In the genomic region with DNA sequence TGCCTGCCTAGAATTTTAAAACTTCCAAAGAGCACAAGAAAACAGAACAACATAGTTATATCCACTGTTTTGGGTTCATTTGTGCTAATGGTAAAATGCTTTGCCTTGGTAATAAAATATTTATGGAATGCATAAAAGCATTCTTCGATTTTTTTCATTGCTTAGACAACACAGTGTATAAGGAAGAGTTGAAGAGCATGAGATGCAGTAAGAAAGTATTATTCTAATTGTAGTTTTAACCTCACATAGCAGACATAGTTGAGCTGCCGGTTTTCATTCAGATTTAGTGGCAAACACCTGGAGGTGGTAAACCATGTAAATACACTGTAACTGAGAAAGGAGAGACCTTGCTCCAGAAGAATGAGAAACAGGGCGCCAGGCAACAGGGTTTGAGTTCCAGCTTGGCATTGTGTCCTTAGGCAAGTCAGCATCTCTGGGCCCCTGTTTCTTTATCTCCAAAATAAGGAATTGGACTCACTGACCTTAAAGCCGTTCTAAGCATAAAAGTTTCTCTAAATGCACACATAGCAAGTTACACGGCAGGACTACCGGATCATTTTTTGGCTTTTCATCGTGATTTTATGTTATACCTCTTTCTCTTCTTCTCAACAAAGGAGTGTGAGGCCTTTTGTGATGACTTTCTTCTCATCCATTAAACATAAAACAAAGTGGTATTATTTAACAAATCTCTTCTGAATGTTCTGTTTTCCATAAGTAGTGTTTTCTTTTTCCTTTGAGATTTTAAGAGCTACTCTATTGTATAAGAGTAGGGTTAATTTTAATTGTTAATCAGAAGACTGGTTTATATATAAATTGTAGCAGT, we compare ENCODE assay signal across 9 cellular contexts. TPM values are rescaled to one million over a fixed set of nuclear protein-coding genes. Genes with fewer than 3 reads are reported as not detected.
DNase-seq lines count a peak whose midpoint lies in the region; ATAC-seq, FAIRE-seq and TF ChIP-seq lines count a peak whose summit lies in the region.
"Had no signal": no experiment of that assay in that cellular context is flagged by ENCODE, and none has a peak within 500 bp of the region (broad histone marks: within the 10 kb centered on the region; RNA-seq: fewer than 3 reads in every experiment).

No MANE protein-coding gene starts in this region.

- H4K8ac ChIP-seq in IMR-90 (ENCODE audit: low read depth in 2 of 2, low read length in 2 of 2) = peak overlapping the region in 1 of 2 experiments; percentile 41; a peak in 1 of 4 replicates

- H2BK15ac ChIP-seq in IMR-90 (ENCODE audit: low read depth, low read length) = no peak overlapping the region

- peak overlapping the region; percentile 21 for H2BK120ac ChIP-seq in IMR-90 (ENCODE audit: low read depth, low read length)

- H3K9me3 ChIP-seq in CD4-positive, alpha-beta T cell (ENCODE audit: control insufficient read depth, low read length) = no peaks in the 10 kb centered on the region
- no peaks in the 10 kb centered on the region for H3K9me3 ChIP-seq in IMR-90 (ENCODE audit: control insufficient read depth, insufficient read depth, low read length)
- no peaks in the 10 kb centered on the region for H3K9me3 ChIP-seq in ectodermal cell (ENCODE audit: control insufficient read depth, low read length)

- dilution Hi-C loops in IMR-90 (cut with HindIII; ENCODE audit: low sequenced_read_pairs, unreplicated experiment) = loop anchor here (25.0 kb wide), 1 partner anchor 162 kb away; no protein-coding TSS in a partner anchor

- TF ChIP-seq POLR2A in IMR-90 (IDR thresholded peaks at IDR 0.05; ENCODE audit: low read depth, low read length) (no peak), GM12892 (IDR thresholded peaks at IDR 0.05; ENCODE audit: low read depth, low read length) (no peak)

- no peak overlapping the region for H3K4me3 ChIP-seq in IMR-90 (ENCODE audit: insufficient read depth, low read depth, low read length)
- H3K4me3 ChIP-seq in ectodermal cell (ENCODE audit: insufficient read depth, low read depth, low read length) = no peak overlapping the region

- peak overlapping the region; percentile 71 for H3K4me2 ChIP-seq in IMR-90 (ENCODE audit: low read depth, low read length)

- H3K4me3 Mint-ChIP-seq in CD4-positive, alpha-beta T cell = no peak overlapping the region
- H3K4me3 Mint-ChIP-seq in naive thymus-derived CD8-positive, alpha-beta T cell = peak overlapping the region in 6 of 10 donors; percentile 3 to 45 (median 21)

- peak overlapping the region; percentile 2; the same call in 1 of the 2 replicates for H2BK20ac ChIP-seq in IMR-90 (ENCODE audit: low read depth, low read length)

- H3K56ac ChIP-seq in IMR-90 (ENCODE audit: extremely low read depth, insufficient read depth, low read length) = no peak overlapping the region

- BruUV-seq in IMR-90 (replicated peaks; lab: Mats Ljungman, UMichigan) = no TSS peak

- no peak overlapping the region for H2AFZ ChIP-seq in IMR-90 (replicated peaks; ENCODE audit: low read length, poor library complexity)

- TF ChIP-seq CTCF in CD4-positive, alpha-beta T cell (IDR thresholded peaks at IDR 0.05) = no peak
- TF ChIP-seq CTCF in IMR-90 (conservative IDR thresholded peaks at IDR 0.05; ENCODE audit: low read depth, low read length) = no peak

- H2AK5ac ChIP-seq in IMR-90 (ENCODE audit: low read depth, low read length) = no peak overlapping the region

- intact Hi-C loops in CD4-positive, alpha-beta T cell (cut with DNase I, micrococcal nuclease) = loop anchor here in 1 of 2 experiments (10.0 kb wide), 2 partner anchors 165 to 1585 kb away; a partner anchor contains a TSS
- intact Hi-C loops in IMR-90 (cut with micrococcal nuclease) = no loop called here

- no CpG with 5 or more reads among the region's 7 CpGs for WGBS in IMR-90 (ENCODE audit: extremely low coverage in 2 of 2, insufficient read length in 1 of 2), 2 experiments
- WGBS in ectodermal cell, 2 experiments = 1 to 5% methylated on average over 7 of the region's 7 CpGs

- FAIRE-seq in GM12892 (lab: Jason Lieb, UNC) = no peak

- peak overlapping the region; percentile 14; the same call in 1 of the 2 replicates for H3K14ac ChIP-seq in IMR-90 (replicated peaks; ENCODE audit: low read depth, low read length)

- peak overlapping the region; percentile 86 for H3K23ac ChIP-seq in IMR-90 (ENCODE audit: low read depth, low read length)

- no peak for ATAC-seq in CD4-positive, alpha-beta T cell (ENCODE audit: poor library complexity)
- ATAC-seq in IMR-90 (ENCODE audit: low read depth) = peak; percentile 81
- ATAC-seq in naive thymus-derived CD8-positive, alpha-beta T cell = no peak

- DNase-seq in CD4-positive, alpha-beta T cell = no peak
- no peak for DNase-seq in IMR-90
- DNase-seq in naive thymus-derived CD8-positive, alpha-beta T cell = no peak
- DNase-seq in GM12892 (ENCODE audit: insufficient read length) = no peak
- no peak for DNase-seq in foreskin melanocyte
- DNase-seq in NOMO-1 treated with dmso at 0.1 percent for 144 hours (lab: John Stamatoyannopoulos, UW; ENCODE audit: unreplicated experiment) = no peak
- no peak for DNase-seq in HEK293T (ENCODE audit: extremely low spot score)
- DNase-seq: NCI-H446 treated with DMSO at 0.1 percent for 48 hours had no signal

- H4K20me1 ChIP-seq in IMR-90 (ENCODE audit: insufficient read depth, low read length) = peaks cover 36% of the 10 kb centered on the region; the same call in 1 of the 2 replicates

- peak overlapping the region; percentile 46 for H2BK5ac ChIP-seq in IMR-90 (ENCODE audit: low read depth, low read length, poor library complexity, severe bottlenecking)

- H3K27me3 Mint-ChIP-seq in CD4-positive, alpha-beta T cell = no peaks in the 10 kb centered on the region
- H3K27me3 Mint-ChIP-seq in naive thymus-derived CD8-positive, alpha-beta T cell = no peaks in the 10 kb centered on the region

- peaks cover 16 to 59% of the 10 kb centered on the region in 2 experiments for H3K79me1 ChIP-seq in IMR-90 (ENCODE audit: low read depth in 1 of 2, low read length in 2 of 2)

- H3K9ac ChIP-seq in IMR-90 (ENCODE audit: low read depth, low read length) = peak overlapping the region; percentile 29

- no peak for TF ChIP-seq RAD21 in IMR-90 (IDR thresholded peaks at IDR 0.05; ENCODE audit: low read length)

- no peaks in the 10 kb centered on the region; the same call in 1 of the 2 replicates for H3K9me1 ChIP-seq in IMR-90 (ENCODE audit: insufficient read depth, low read length)

- peaks cover 20% of the 10 kb centered on the region for H3K36me3 Mint-ChIP-seq in CD4-positive, alpha-beta T cell (ENCODE audit: low read depth)
- H3K36me3 Mint-ChIP-seq in naive thymus-derived CD8-positive, alpha-beta T cell = peaks cover 0 to 23% (median 21%) of the 10 kb centered on the region in 3 donors

- no peaks in the 10 kb centered on the region for H3K9me3 Mint-ChIP-seq in CD4-positive, alpha-beta T cell
- H3K9me3 Mint-ChIP-seq in naive thymus-derived CD8-positive, alpha-beta T cell = peaks cover 0 to 9% (median 0%) of the 10 kb centered on the region in 9 donors

- H3K18ac ChIP-seq in IMR-90 (ENCODE audit: low read depth, low read length) = peak overlapping the region; percentile 7; the same call in 1 of the 2 replicates

- H4K91ac ChIP-seq in IMR-90 (ENCODE audit: insufficient read depth, low read depth, low read length) = peak overlapping the region; percentile 3; the same call in 1 of the 2 replicates

- peaks cover 91% of the 10 kb centered on the region for H3K4me1 Mint-ChIP-seq in CD4-positive, alpha-beta T cell (ENCODE audit: low read depth)
- H3K4me1 Mint-ChIP-seq in naive thymus-derived CD8-positive, alpha-beta T cell = peaks cover 39 to 90% (median 85%) of the 10 kb centered on the region in 4 donors

- H3K27me3 ChIP-seq in CD4-positive, alpha-beta T cell (ENCODE audit: control insufficient read depth, insufficient read depth, low read length) = no peaks in the 10 kb centered on the region
- H3K27me3 ChIP-seq in IMR-90 (ENCODE audit: control insufficient read depth, insufficient read depth, low read length) = no peaks in the 10 kb centered on the region
- H3K27me3 ChIP-seq in ectodermal cell (ENCODE audit: control insufficient read depth, insufficient read depth, low read length, poor library complexity, severe bottlenecking) = no peaks in the 10 kb centered on the region

- no peak overlapping the region for H2AK9ac ChIP-seq in IMR-90 (replicated peaks; ENCODE audit: low read depth, low read length, poor library complexity)

- no peak overlapping the region for H4K5ac ChIP-seq in IMR-90 (ENCODE audit: low read depth, low read length)

- POLR2A ChIA-PET in CD4-positive, alpha-beta T cell (lab: Charles Lee) = interaction anchor here (5.0 kb wide), 1 partner anchor 8 kb away, joined by 43 read pairs; a partner anchor contains a TSS
- POLR2A ChIA-PET in IMR-90 (lab: Charles Lee; ENCODE audit: unreplicated experiment) = no interaction called here
- POLR2A ChIA-PET in naive thymus-derived CD8-positive, alpha-beta T cell (lab: Charles Lee) = interaction anchor here (2.3 kb wide), 1 partner anchor 9 kb away, joined by 11 read pairs; a partner anchor contains a TSS
- POLR2A ChIA-PET in HEK293T (lab: Yijun Ruan, JAX) = interaction anchor here (0.8 kb wide), 1 partner anchor 8 kb away, joined by 5 read pairs; a partner anchor contains a TSS

- no peak overlapping the region for H3K27ac ChIP-seq in CD4-positive, alpha-beta T cell (ENCODE audit: low read depth, low read length)
- peak overlapping the region; percentile 26; the same call in 1 of the 2 replicates for H3K27ac ChIP-seq in IMR-90 (ENCODE audit: insufficient read depth, low read length)
- H3K27ac ChIP-seq in ectodermal cell (ENCODE audit: insufficient read depth, low read depth, low read length, poor library complexity, severe bottlenecking) = peak overlapping the region; percentile 81

- H3K4ac ChIP-seq in IMR-90 (ENCODE audit: low read depth, low read length) = peak overlapping the region; percentile 46; the same call in 1 of the 2 replicates

- H3K36me3 ChIP-seq in IMR-90 (ENCODE audit: control insufficient read depth, insufficient read depth, low read length) = no peaks in the 10 kb centered on the region
- no peaks in the 10 kb centered on the region for H3K36me3 ChIP-seq in ectodermal cell (ENCODE audit: control insufficient read depth, insufficient read depth, low read length)

- peaks cover 14% of the 10 kb centered on the region for H3K4me1 ChIP-seq in IMR-90 (ENCODE audit: control insufficient read depth, insufficient read depth, low read length)
- H3K4me1 ChIP-seq in ectodermal cell (ENCODE audit: control insufficient read depth, insufficient read depth, low read length) = peaks cover 27% of the 10 kb centered on the region

- H3K27ac Mint-ChIP-seq in CD4-positive, alpha-beta T cell = peak overlapping the region; percentile 34
- H3K27ac Mint-ChIP-seq in naive thymus-derived CD8-positive, alpha-beta T cell = peak overlapping the region; percentile 34 to 84 (median 66)

- in situ Hi-C loops in IMR-90 (cut with MboI; ENCODE audit: low sequenced_read_pairs) = loop anchor here (10.0 kb wide), 2 partner anchors 155 to 245 kb away; no protein-coding TSS in a partner anchor

- CTCF ChIA-PET in CD4-positive, alpha-beta T cell (lab: Charles Lee) = interaction anchor here (1.2 to 9.6 kb wide), 3 partner anchors 7 to 11 kb away, joined by 4 to 50 read pairs (median 6); a partner anchor contains a TSS
- CTCF ChIA-PET in IMR-90 (lab: Yijun Ruan, JAX) (interaction anchor here (0.8 kb wide), 1 partner anchor 183 kb away, joined by 3 read pairs; no protein-coding TSS in a partner anchor), HEK293T (lab: Yijun Ruan, JAX) (interaction anchor here (0.9 kb wide), 1 partner anchor 12 kb away, joined by 3 read pairs; no protein-coding TSS in a partner anchor)

RNA-seq across cellular contexts. Expression of a gene that starts 7.9 kb away (rescaled TPM):
- total RNA-seq in CD4-positive, alpha-beta T cell = 10 to 100 TPM; 47.1 to 53.2 TPM
- 58.8 and 101 TPM in 2 replicates for total RNA-seq in IMR-90 (2012; rRNA removed)
- polyA plus RNA-seq in IMR-90 (2012; rRNA removed) = 36.7 and 45.0 TPM in 2 replicates
- 5.2 and 7.8 TPM in 2 replicates for polyA plus RNA-seq in IMR-90 (2012; cell fraction: cytosol; rRNA removed)
- 2.2 and 18.2 TPM in 2 replicates for polyA plus RNA-seq in IMR-90 (2012; cell fraction: nucleus; rRNA removed; ENCODE audit: low replicate concordance)
- polyA plus RNA-seq in ectodermal cell (2013, experiment 1 of 4) = 71.8 TPM
- 71.4 TPM for polyA plus RNA-seq in ectodermal cell (2013, experiment 2 of 4)
- 64.5 TPM for polyA plus RNA-seq in ectodermal cell (2013, experiment 3 of 4)
- 68.5 TPM for polyA plus RNA-seq in ectodermal cell (2013, experiment 4 of 4)
- total RNA-seq in naive thymus-derived CD8-positive, alpha-beta T cell = 10 to 100 TPM; 77.2 to 89.1 TPM
- polyA plus RNA-seq in naive thymus-derived CD8-positive, alpha-beta T cell = 100 to 1,000 TPM; 112 to 148 (median 135) TPM
- polyA plus RNA-seq in GM12892 (2012; ENCODE audit: missing spikeins) = 77.5 TPM
